In the genomic region with DNA sequence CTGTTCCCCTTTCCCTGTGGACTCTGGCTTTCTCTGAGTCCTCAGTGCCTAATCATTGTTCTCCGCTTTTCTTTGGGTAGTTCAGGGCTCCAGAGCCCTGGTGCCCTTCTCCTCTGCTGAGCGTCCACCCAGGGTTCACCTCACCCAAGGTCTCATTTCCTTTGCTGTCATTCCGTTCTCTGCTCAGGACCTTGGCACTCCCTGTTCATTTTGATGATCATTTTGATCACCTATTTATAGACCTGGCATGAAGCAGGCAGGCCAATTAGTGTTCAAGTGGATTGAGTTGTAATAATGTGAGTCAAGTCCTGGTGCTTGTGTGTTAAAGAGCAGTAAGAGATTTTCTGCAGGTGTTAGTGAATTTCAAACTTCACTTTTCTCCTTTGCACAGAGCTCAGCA, we compare ENCODE assay signal across 10 cellular contexts. TPM values are rescaled to one million over a fixed set of nuclear protein-coding genes. Genes with fewer than 3 reads are reported as not detected.
DNase-seq lines count a peak whose midpoint lies in the region; ATAC-seq, FAIRE-seq and TF ChIP-seq lines count a peak whose summit lies in the region.
"Had no signal": no experiment of that assay in that cellular context is flagged by ENCODE, and none has a peak within 500 bp of the region (broad histone marks: within the 10 kb centered on the region; RNA-seq: fewer than 3 reads in every experiment).

No MANE protein-coding gene starts in this region.

- H3K4me3 ChIP-seq in A549 (peak overlapping the region; percentile 97; the same call in 1 of the 3 replicates), HUES48 (ENCODE audit: low read depth, low read length) (peak overlapping the region; percentile 94; the same call in 1 of the 2 replicates), mammary epithelial cell (replicated peaks in 1 of 3; ENCODE audit: insufficient read depth in 1 of 3, low read depth in 2 of 3, low read length in 3 of 3) (peak overlapping the region; percentile 8 to 91 (median 89)), lower lobe of right lung (no peak overlapping the region)

- H3K4me3 Mint-ChIP-seq in naive B cell, result peak overlapping the region in 6 of 8 donors; percentile 38 to 91 (median 80)
- H3K4me3 Mint-ChIP-seq: CD14-positive monocyte had no signal

- no peak overlapping the region for H3K9ac ChIP-seq in HUES48 (ENCODE audit: low read depth, low read length)
- H3K9ac ChIP-seq in mammary epithelial cell (ENCODE audit: insufficient read depth, low read length), result peak overlapping the region; percentile 87

- H2AFZ ChIP-seq in mammary epithelial cell (ENCODE audit: low read depth, low read length), result no peak overlapping the region

- no peaks in the 10 kb centered on the region for H3K27me3 Mint-ChIP-seq in naive B cell

- TF ChIP-seq CTCF in A549 (IDR thresholded peaks at IDR 0.05) (no peak), mammary epithelial cell (conservative IDR thresholded peaks at IDR 0.05 in 1 of 2, IDR thresholded peaks at IDR 0.05 in 1 of 2; ENCODE audit: extremely low read depth in 1 of 2, insufficient read depth in 1 of 2, low read depth in 1 of 2, low read length in 2 of 2) (no peak), lower lobe of right lung (IDR thresholded peaks at IDR 0.05) (no peak)

- H3K4me1 ChIP-seq in A549 (peaks cover 61% of the 10 kb centered on the region), HUES48 (ENCODE audit: control insufficient read depth, insufficient read depth, low read length) (peaks cover 67% of the 10 kb centered on the region), mammary epithelial cell (ENCODE audit: insufficient read depth, low read length) (peaks cover 52% of the 10 kb centered on the region), lower lobe of right lung (peaks cover 59% of the 10 kb centered on the region)

- H3K9me3 ChIP-seq in A549, result no peaks in the 10 kb centered on the region
- no peaks in the 10 kb centered on the region for H3K9me3 ChIP-seq in HUES48 (ENCODE audit: control insufficient read depth, insufficient read depth, low read length)
- no peaks in the 10 kb centered on the region for H3K9me3 ChIP-seq in mammary epithelial cell (replicated peaks; ENCODE audit: insufficient read depth, low read length)
- H3K9me3 ChIP-seq in lower lobe of right lung, result no peaks in the 10 kb centered on the region

- dilution Hi-C loops in mammary epithelial cell (cut with HindIII; ENCODE audit: low sequenced_read_pairs), result loop anchor here (5.0 to 10.0 kb wide), 2 partner anchors 48 to 84 kb away; no protein-coding TSS in a partner anchor

- H3K36me3 Mint-ChIP-seq in naive B cell, result no peaks in the 10 kb centered on the region

- intact Hi-C loops in mammary epithelial cell (cut with micrococcal nuclease) (no loop called here), lower lobe of right lung (cut with DNase I) (no loop called here)

- H3K4me1 Mint-ChIP-seq in naive B cell, result peaks cover 56 to 75% (median 65%) of the 10 kb centered on the region in 3 donors

- peaks cover 86% of the 10 kb centered on the region for H3K79me2 ChIP-seq in mammary epithelial cell (ENCODE audit: insufficient read depth, low read length)

- H3K27ac Mint-ChIP-seq in naive B cell, result peak overlapping the region in 3 of 6 donors; percentile 33 to 93 (median 68)
- H3K27ac Mint-ChIP-seq: CD14-positive monocyte had no signal

- BruUV-seq in mammary epithelial cell (replicated peaks; lab: Mats Ljungman, UMichigan), result no TSS peak

- H3K4me2 ChIP-seq in A549, result peak overlapping the region; percentile 87
- H3K4me2 ChIP-seq in mammary epithelial cell (ENCODE audit: insufficient read depth, low read depth, low read length), result peak overlapping the region; percentile 93

- no peak for TF ChIP-seq EP300 in A549 (IDR thresholded peaks at IDR 0.05)

- H3K27ac ChIP-seq in A549 (peak overlapping the region in 1 of 2 experiments; percentile 100; a peak in 3 of 6 replicates), HUES48 (ENCODE audit: low read depth, low read length) (no peak overlapping the region), mammary epithelial cell (ENCODE audit: insufficient read depth, low read depth, low read length) (peak overlapping the region; percentile 55), lower lobe of right lung (no peak overlapping the region)

- no peak for TF ChIP-seq POLR2A in A549 (IDR thresholded peaks at IDR 0.05; ENCODE audit: low read length)

- DNase-seq in A549 (ENCODE audit: low read depth in 1 of 2, low spot score in 1 of 2) (no peak), mammary epithelial cell (no peak), naive B cell (no peak), lower lobe of right lung (no peak)
- no peak for DNase-seq in activated CD8-positive, alpha-beta memory T cell treated with anti-CD3 and anti-CD28 coated beads for 24 hours
- DNase-seq: stimulated activated CD4-positive, alpha-beta T cell treated with anti-CD3 and anti-CD28 coated beads, Interleukin-4, amount 100 ng/mL, for 24 hours had no signal

- H3K36me3 ChIP-seq in HUES48 (ENCODE audit: control insufficient read depth, insufficient read depth, low read length), result no peaks in the 10 kb centered on the region
- H3K36me3 ChIP-seq in mammary epithelial cell (ENCODE audit: insufficient read depth, low read length), result no peaks in the 10 kb centered on the region
- H3K36me3 ChIP-seq in lower lobe of right lung, result no peaks in the 10 kb centered on the region

- 57% methylated on average over 3 of the region's 3 CpGs for WGBS in A549 (ENCODE audit: missing lambda C conversion rate)
- 62% methylated on average over 3 of the region's 3 CpGs for WGBS in mammary epithelial cell (ENCODE audit: low coverage, missing lambda C conversion rate)

- H3K9me3 Mint-ChIP-seq in naive B cell, result no peaks in the 10 kb centered on the region
- H3K9me3 Mint-ChIP-seq: CD14-positive monocyte had no signal

- CTCF ChIA-PET in A549 (lab: Yijun Ruan, JAX) (interaction anchor here (1.4 to 2.4 kb wide), 5 partner anchors 10 to 132 kb away, joined by 4 to 10 read pairs (median 6); no protein-coding TSS in a partner anchor), mammary epithelial cell (lab: Charles Lee; ENCODE audit: low non-redundant PET) (no interaction called here)

- H3K27me3 ChIP-seq in HUES48 (ENCODE audit: control insufficient read depth, insufficient read depth, low read length), result peaks cover 6% of the 10 kb centered on the region
- no peaks in the 10 kb centered on the region for H3K27me3 ChIP-seq in mammary epithelial cell (ENCODE audit: insufficient read depth, low read length)
- no peaks in the 10 kb centered on the region for H3K27me3 ChIP-seq in lower lobe of right lung (ENCODE audit: low read depth)

- POLR2A ChIA-PET in A549 (lab: Yijun Ruan, JAX), result no interaction called here

- ATAC-seq in A549 (no peak), naive B cell (ENCODE audit: low read depth in 2 of 2) (no peak), GM19455 (IDR thresholded peaks at IDR 0.05; ENCODE audit: unreplicated experiment) (no peak), lower lobe of right lung (no peak), HG02840 (IDR thresholded peaks at IDR 0.05; ENCODE audit: low FRiP score, unreplicated experiment) (no peak)

- TF ChIP-seq RAD21 in A549 (conservative IDR thresholded peaks at IDR 0.05 in 1 of 2, IDR thresholded peaks at IDR 0.05 in 1 of 2), result no peak

- in situ Hi-C loops in mammary epithelial cell (cut with MboI; ENCODE audit: low sequenced_read_pairs in 2 of 2), result loop anchor here (10.0 kb wide), 2 partner anchors 118 to 162 kb away; no protein-coding TSS in a partner anchor

- FAIRE-seq in A549 (lab: Jason Lieb, UNC), result no peak

- H4K20me1 ChIP-seq in mammary epithelial cell (ENCODE audit: insufficient read depth, low read length), result peaks cover 15% of the 10 kb centered on the region

TF ChIP-seq in A549, 52 proteins besides CTCF, POLR2A, EP300 and RAD21:
- TF ChIP-seq EHMT2 (IDR thresholded peaks at IDR 0.05; ENCODE audit: low read depth) (no peak), HEYL (CRISPR knock-in tag; IDR thresholded peaks at IDR 0.05) (no peak), RFX5 (IDR thresholded peaks at IDR 0.05) (no peak), HDAC2 (IDR thresholded peaks at IDR 0.05) (no peak)
- TF ChIP-seq, protein P1, sequence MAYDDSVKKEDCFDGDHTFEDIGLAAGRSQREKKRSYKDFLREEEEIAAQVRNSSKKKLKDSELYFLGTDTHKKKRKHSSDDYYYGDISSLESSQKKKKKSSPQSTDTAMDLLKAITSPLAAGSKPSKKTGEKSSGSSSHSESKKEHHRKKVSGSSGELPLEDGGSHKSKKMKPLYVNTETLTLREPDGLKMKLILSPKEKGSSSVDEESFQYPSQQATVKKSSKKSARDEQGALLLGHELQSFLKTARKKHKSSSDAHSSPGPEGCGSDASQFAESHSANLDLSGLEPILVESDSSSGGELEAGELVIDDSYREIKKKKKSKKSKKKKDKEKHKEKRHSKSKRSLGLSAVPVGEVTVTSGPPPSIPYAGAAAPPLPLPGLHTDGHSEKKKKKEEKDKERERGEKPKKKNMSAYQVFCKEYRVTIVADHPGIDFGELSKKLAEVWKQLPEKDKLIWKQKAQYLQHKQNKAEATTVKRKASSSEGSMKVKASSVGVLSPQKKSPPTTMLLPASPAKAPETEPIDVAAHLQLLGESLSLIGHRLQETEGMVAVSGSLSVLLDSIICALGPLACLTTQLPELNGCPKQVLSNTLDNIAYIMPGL (CRISPR knock-in tag; IDR thresholded peaks at IDR 0.05; ENCODE audit: borderline replicate concordance), result no peak
TF ChIP-seq in A549: peak in this region for 0.

RNA-seq across cellular contexts. Expression of a gene that starts 3.6 kb away (rescaled TPM):
- 79.0 and 91.2 TPM in 2 replicates for polyA plus RNA-seq in A549 (2011; rRNA removed)
- 63.7 and 64.8 TPM in 2 replicates for polyA plus RNA-seq in A549 (2012; cell fraction: cytosol; rRNA removed)
- 217 and 257 TPM in 2 replicates for polyA plus RNA-seq in A549 (2012; cell fraction: nucleus; rRNA removed)
- 47.5 to 57.9 TPM (median 48.1 TPM) in 3 replicates for polyA plus RNA-seq in A549 (2017; fragmentation: RNase III; extraction: RNeasy Plus Mini Kit Qiagen cat#74134 plus additional on column Dnase treatment)
- 263 and 307 TPM in 2 replicates for polyA minus RNA-seq in A549 (2011; rRNA and poly(A)+ RNA removed)
- total RNA-seq in mammary epithelial cell, result 100 to 1,000 TPM; 160 to 219 TPM
- polyA plus RNA-seq in mammary epithelial cell, result 52.8 TPM
- polyA minus RNA-seq in mammary epithelial cell, result 319 TPM
- polyA plus RNA-seq in naive B cell (ENCODE audit: low read depth in 6 of 6), result 10 to 100 TPM in 4 of 6 donors, 1 to 10 TPM in 2; 7.3 to 16.4 (median 11.1) TPM
- 148 TPM for total RNA-seq in lower lobe of right lung
